Comparison of ENCODE assay signal across 18 cellular contexts in genomic region chr7:157472311-157473050, GRCh38.
DNase-seq lines count a peak whose midpoint lies in the region; ATAC-seq and TF ChIP-seq lines count a peak whose summit lies in the region.
"Had no signal": no experiment of that assay in that cellular context is flagged by ENCODE, and none has a peak within 500 bp of the region (broad histone marks: within the 10 kb centered on the region; RNA-seq: fewer than 3 reads in every experiment).

No MANE protein-coding gene starts in this region.

- no peaks in the 10 kb centered on the region for H3K27me3 Mint-ChIP-seq in activated naive CD4-positive, alpha-beta T cell treated with anti-CD3 and anti-CD28 coated beads, Interleukin-2, amount 50 U/mL, for 24 hours
- peaks cover 17% of the 10 kb centered on the region for H3K27me3 Mint-ChIP-seq in mesothelial cell of epicardium (ENCODE audit: low read depth)

- no peaks in the 10 kb centered on the region for H3K4me1 ChIP-seq in sigmoid colon
- no peaks in the 10 kb centered on the region for H3K4me1 ChIP-seq in prostate gland (replicated peaks)
- H3K4me1 ChIP-seq: body of pancreas, pancreas, SJCRH30, tibial artery had no signal

- H3K27me3 ChIP-seq in sigmoid colon (peaks cover 0 to 5% (median 2%) of the 10 kb centered on the region in 3 donors), prostate gland (replicated peaks; ENCODE audit: insufficient read depth) (peaks cover 3% of the 10 kb centered on the region)
- H3K27me3 ChIP-seq: body of pancreas, pancreas had no signal

- H3K27ac Mint-ChIP-seq in activated naive CD4-positive, alpha-beta T cell treated with anti-CD3 and anti-CD28 coated beads, Interleukin-2, amount 50 U/mL, for 24 hours = peak overlapping the region; percentile 85
- no peak overlapping the region for H3K27ac Mint-ChIP-seq in mesothelial cell of epicardium

- H3K36me3 Mint-ChIP-seq in activated naive CD4-positive, alpha-beta T cell treated with anti-CD3 and anti-CD28 coated beads, Interleukin-2, amount 50 U/mL, for 24 hours = peaks cover 2% of the 10 kb centered on the region
- no peaks in the 10 kb centered on the region for H3K36me3 Mint-ChIP-seq in mesothelial cell of epicardium

- H3K4me1 Mint-ChIP-seq in activated naive CD4-positive, alpha-beta T cell treated with anti-CD3 and anti-CD28 coated beads, Interleukin-2, amount 50 U/mL, for 24 hours = peaks cover 56% of the 10 kb centered on the region
- no peaks in the 10 kb centered on the region for H3K4me1 Mint-ChIP-seq in mesothelial cell of epicardium

- H3K9me3 Mint-ChIP-seq in activated naive CD4-positive, alpha-beta T cell treated with anti-CD3 and anti-CD28 coated beads, Interleukin-2, amount 50 U/mL, for 24 hours = no peaks in the 10 kb centered on the region
- peaks cover 28% of the 10 kb centered on the region for H3K9me3 Mint-ChIP-seq in mesothelial cell of epicardium

- H3K4me3 ChIP-seq in sigmoid colon (no peak overlapping the region), prostate gland (no peak overlapping the region)
- H3K4me3 ChIP-seq: body of pancreas, pancreas, SJCRH30, tibial artery had no signal

- intact Hi-C loops in sigmoid colon (cut with DNase I) (no loop called here), prostate gland (cut with DNase I) (no loop called here)

- H3K36me3 ChIP-seq in KOPT-K1 (ENCODE audit: insufficient read depth, low read length) = no peaks in the 10 kb centered on the region
- H3K36me3 ChIP-seq in sigmoid colon = no peaks in the 10 kb centered on the region
- H3K36me3 ChIP-seq in prostate gland = no peaks in the 10 kb centered on the region
- H3K36me3 ChIP-seq: pancreas, SJCRH30, tibial artery had no signal

- DNase-seq in activated naive CD4-positive, alpha-beta T cell treated with Interleukin-2 at 50 U/mL for 16 hours = no peak
- DNase-seq in ecto neural progenitor cell (ENCODE audit: low spot score) (peak; percentile 35), sigmoid colon (peak; percentile 26), mesothelial cell of epicardium (ENCODE audit: low spot score in 2 of 2, unreplicated experiment in 2 of 2) (no peak), prostate gland (ENCODE audit: low spot score) (no peak)
- DNase-seq: activated CD4-positive, CD25-positive, alpha-beta regulatory T cell treated with anti-CD3 and anti-CD28 coated beads, Interleukin-2, amount 50 U/mL, for 72 hours; activated naive CD4-positive, alpha-beta T cell treated with anti-CD3 and anti-CD28 coated beads, Interleukin-2, amount 50 U/mL, for 16 hours; body of pancreas; hippocampal formation; NCI-H187; NCI-H226; SJCRH30; T1000 had no signal

- TF ChIP-seq CTCF in sigmoid colon (IDR thresholded peaks at IDR 0.05) (no peak), mesothelial cell of epicardium (IDR thresholded peaks at IDR 0.05; ENCODE audit: unreplicated experiment) (no peak), prostate gland (IDR thresholded peaks at IDR 0.05) (no peak)

- TF ChIP-seq EP300 in sigmoid colon (IDR thresholded peaks at IDR 0.05) = no peak

- TF ChIP-seq POLR2A in sigmoid colon (IDR thresholded peaks at IDR 0.05) (no peak), prostate gland (IDR thresholded peaks at IDR 0.05) (no peak)

- H3K27ac ChIP-seq in KOPT-K1 (ENCODE audit: low read depth, low read length, poor library complexity, severe bottlenecking) (peak overlapping the region; percentile 42), sigmoid colon (no peak overlapping the region), prostate gland (no peak overlapping the region)
- H3K27ac ChIP-seq: body of pancreas, pancreas, SJCRH30, tibial artery had no signal

- H3K9me3 ChIP-seq in KOPT-K1 (ENCODE audit: insufficient read depth, low read length, poor library complexity, severe bottlenecking) (peaks cover 11% of the 10 kb centered on the region), sigmoid colon (peaks cover 0 to 8% (median 5%) of the 10 kb centered on the region in 4 donors), prostate gland (no peaks in the 10 kb centered on the region)
- H3K9me3 ChIP-seq: body of pancreas, pancreas had no signal

- peak overlapping the region; percentile 73 for H3K4me3 Mint-ChIP-seq in activated naive CD4-positive, alpha-beta T cell treated with anti-CD3 and anti-CD28 coated beads, Interleukin-2, amount 50 U/mL, for 24 hours
- no peak overlapping the region for H3K4me3 Mint-ChIP-seq in mesothelial cell of epicardium

- ATAC-seq in HG03342 (IDR thresholded peaks at IDR 0.05; ENCODE audit: unreplicated experiment) = no peak
- ATAC-seq: body of pancreas, pancreas had no signal

- WGBS in sigmoid colon, 2 donors = 66 to 78% methylated on average over 10 of the region's 10 CpGs
- 70% methylated on average over 9 of the region's 10 CpGs for WGBS in prostate gland

Comparison
In these comparisons a context has a peak if more than half of its experiments do, and no peak if none do; other contexts are left out.
1. DNase-seq: peak in ecto neural progenitor cell (single experiment) and sigmoid colon (single experiment); none in activated naive CD4-positive, alpha-beta T cell treated with Interleukin-2 at 50 U/mL for 16 hours (single experiment), mesothelial cell of epicardium (0 of 2) and prostate gland (single experiment).